8 cellular contexts compared by ENCODE assay signal in the genomic region with DNA sequence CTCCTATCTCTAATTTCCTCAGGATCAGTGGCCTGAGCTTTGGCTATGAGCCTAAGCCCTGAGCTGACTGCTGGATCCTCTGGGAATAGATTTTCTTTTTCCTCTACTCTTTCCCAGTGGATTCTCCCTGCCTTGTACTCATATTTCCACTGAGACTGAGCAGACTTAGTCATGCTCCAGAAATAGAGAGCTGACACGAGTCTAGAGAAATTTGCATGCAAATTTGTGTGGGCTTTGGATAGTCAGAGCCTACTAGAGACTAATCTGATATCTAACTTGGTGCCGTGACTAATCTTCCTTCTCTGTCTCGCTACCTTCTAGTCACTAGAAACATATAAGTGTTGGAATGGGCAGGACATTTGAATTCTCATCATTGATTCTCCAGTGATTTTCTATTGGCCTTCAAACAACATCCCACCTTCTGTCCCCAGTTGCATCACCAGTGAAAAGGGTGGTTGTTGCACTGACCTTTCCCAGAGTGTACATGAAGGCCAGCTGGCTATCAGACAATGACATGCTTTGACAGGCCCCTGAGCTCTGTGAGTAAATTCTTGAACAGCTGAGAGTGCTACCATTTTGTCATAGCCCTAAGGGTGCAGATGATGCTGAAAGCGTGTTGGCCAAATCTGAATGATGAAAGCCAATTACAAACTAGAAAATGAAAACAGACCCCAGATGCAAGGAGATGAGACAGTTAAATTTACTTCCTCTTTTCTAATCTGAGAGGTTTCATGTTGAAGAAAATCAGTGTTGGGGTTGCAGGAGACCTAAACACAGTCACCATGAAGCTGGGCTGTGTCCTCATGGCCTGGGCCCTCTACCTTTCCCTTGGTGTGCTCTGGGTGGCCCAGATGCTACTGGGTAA. TPM values are rescaled to one million over a fixed set of nuclear protein-coding genes. Genes with fewer than 3 reads are reported as not detected.
DNase-seq lines count a peak whose midpoint lies in the region; ATAC-seq and TF ChIP-seq lines count a peak whose summit lies in the region.

A gene with protein sequence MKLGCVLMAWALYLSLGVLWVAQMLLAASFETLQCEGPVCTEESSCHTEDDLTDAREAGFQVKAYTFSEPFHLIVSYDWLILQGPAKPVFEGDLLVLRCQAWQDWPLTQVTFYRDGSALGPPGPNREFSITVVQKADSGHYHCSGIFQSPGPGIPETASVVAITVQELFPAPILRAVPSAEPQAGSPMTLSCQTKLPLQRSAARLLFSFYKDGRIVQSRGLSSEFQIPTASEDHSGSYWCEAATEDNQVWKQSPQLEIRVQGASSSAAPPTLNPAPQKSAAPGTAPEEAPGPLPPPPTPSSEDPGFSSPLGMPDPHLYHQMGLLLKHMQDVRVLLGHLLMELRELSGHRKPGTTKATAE (plus strand): TSS at position 747 of the 865 bp plus-strand sequence. CDS start 36 bp downstream, at position 783.

- H3K4me3 ChIP-seq in H7 (ENCODE audit: insufficient read depth, low read depth, low read length): no peak within 1 kb of the TSS

- ATAC-seq in GM19043 (IDR thresholded peaks at IDR 0.05; ENCODE audit: low read depth, unreplicated experiment): peak; percentile 62
- ATAC-seq in HG03108 (IDR thresholded peaks at IDR 0.05; ENCODE audit: unreplicated experiment): peak; percentile 47

- no peaks in the 10 kb centered on the region for H3K27me3 ChIP-seq in H7 (ENCODE audit: control insufficient read depth, insufficient read depth, low read length)

- DNase-seq in AG09319 (ENCODE audit: extremely low read depth, low read depth) (peak; percentile 76), SW480 (ENCODE audit: low spot score) (peak; percentile 8), kidney tubule cell (ENCODE audit: low spot score) (peak; percentile 98), H7 (no peak), HUDEP-2 (lab: John Stamatoyannopoulos, UW; ENCODE audit: unreplicated experiment in 76 of 76) (no peak)
- no peak for DNase-seq in NK-92 treated with Interleukin-12 subunit alpha and Interleukin-12 subunit beta, amount 100 ng/mL, for 24 hours (lab: John Stamatoyannopoulos, UW)

- no peaks in the 10 kb centered on the region for H3K36me3 ChIP-seq in H7 (replicated peaks; ENCODE audit: control insufficient read depth, insufficient read depth, low read length)

- no peak for TF ChIP-seq CTCF in AG09319 (IDR thresholded peaks at IDR 0.05; ENCODE audit: low read depth, low read length)

RNA-seq across cellular contexts. Expression of the gene that starts here (rescaled TPM):
- not detected in 2 replicates for total RNA-seq in H7 (2014; rRNA removed; shearing (Covaris generic))

Comparison
In these comparisons a context has a peak if more than half of its experiments do, and no peak if none do; other contexts are left out.
1. DNase-seq: peak in AG09319 (single experiment), SW480 (single experiment) and kidney tubule cell (single experiment); none in NK-92 treated with Interleukin-12 subunit alpha and Interleukin-12 subunit beta, amount 100 ng/mL, for 24 hours (single experiment), H7 (single experiment) and HUDEP-2 (0 of 76).